ENCODE assay signal across 1 cellular context in the genomic region with DNA sequence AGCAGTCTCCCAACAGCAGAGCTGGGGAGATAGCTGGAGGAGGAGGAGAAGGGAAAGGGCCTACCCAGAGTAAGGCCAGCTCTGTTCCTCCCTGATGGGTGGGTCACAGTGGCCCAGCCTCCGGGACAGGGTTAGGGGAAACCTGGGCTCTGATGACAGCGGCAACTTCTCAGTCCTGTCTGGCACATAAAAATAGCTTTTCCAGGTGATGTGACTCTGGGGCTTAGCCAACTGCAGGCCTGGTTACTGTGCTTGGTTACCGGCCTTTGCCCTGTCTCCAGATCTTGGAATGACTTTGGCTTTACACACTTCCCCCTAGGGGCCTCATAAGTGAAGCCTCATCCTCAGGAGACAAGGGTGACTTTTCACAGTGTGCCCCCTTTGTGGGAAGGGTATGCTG.
TF ChIP-seq lines count a peak whose summit lies in the region.

No MANE protein-coding gene starts in this region.

TF ChIP-seq in WTC11, 78 proteins besides CTCF, POLR2A, EP300 and RAD21 (continued from another document):
- TF ChIP-seq HMGXB4 (CRISPR knock-in tag; IDR thresholded peaks at IDR 0.05) (no peak), SMAD3 (CRISPR knock-in tag; IDR thresholded peaks at IDR 0.05; ENCODE audit: borderline replicate concordance) (no peak), ZNF532 (CRISPR knock-in tag; IDR thresholded peaks at IDR 0.05; ENCODE audit: borderline replicate concordance) (no peak), CREB1 (CRISPR knock-in tag; IDR thresholded peaks at IDR 0.05) (no peak), PRRX2 (CRISPR knock-in tag; IDR thresholded peaks at IDR 0.05) (no peak), TCF7 (CRISPR knock-in tag; IDR thresholded peaks at IDR 0.05; ENCODE audit: low read depth) (no peak)
- TF ChIP-seq, protein P1, sequence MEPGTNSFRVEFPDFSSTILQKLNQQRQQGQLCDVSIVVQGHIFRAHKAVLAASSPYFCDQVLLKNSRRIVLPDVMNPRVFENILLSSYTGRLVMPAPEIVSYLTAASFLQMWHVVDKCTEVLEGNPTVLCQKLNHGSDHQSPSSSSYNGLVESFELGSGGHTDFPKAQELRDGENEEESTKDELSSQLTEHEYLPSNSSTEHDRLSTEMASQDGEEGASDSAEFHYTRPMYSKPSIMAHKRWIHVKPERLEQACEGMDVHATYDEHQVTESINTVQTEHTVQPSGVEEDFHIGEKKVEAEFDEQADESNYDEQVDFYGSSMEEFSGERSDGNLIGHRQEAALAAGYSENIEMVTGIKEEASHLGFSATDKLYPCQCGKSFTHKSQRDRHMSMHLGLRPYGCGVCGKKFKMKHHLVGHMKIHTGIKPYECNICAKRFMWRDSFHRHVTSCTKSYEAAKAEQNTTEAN (CRISPR knock-in tag; IDR thresholded peaks at IDR 0.05) = no peak
